Comparison of ENCODE assay signal across 1 cellular context in the genomic region with DNA sequence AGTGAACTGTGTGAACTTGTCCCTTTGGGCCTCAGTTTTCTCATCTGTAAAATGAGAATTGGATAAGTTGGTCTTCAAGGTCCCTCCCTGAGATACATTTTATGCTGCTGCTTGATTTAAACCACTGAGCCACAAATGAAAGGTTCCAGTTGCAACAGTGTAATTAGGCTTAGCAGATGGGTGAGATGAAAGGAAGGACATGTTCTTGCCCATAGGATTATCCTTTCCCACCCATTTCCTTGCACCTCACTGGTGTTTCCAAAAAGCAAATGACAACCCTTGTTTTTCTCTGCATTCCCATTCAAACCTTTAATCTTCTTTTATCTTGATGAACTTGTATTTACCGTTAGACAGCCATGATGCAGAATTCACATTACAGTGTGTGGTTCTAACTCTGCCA.
TF ChIP-seq lines count a peak whose summit lies in the region.

No MANE protein-coding gene starts in this region.

TF ChIP-seq in WTC11, 78 proteins besides CTCF, POLR2A, EP300 and RAD21 (continued from another document):
- TF ChIP-seq, protein P1, sequence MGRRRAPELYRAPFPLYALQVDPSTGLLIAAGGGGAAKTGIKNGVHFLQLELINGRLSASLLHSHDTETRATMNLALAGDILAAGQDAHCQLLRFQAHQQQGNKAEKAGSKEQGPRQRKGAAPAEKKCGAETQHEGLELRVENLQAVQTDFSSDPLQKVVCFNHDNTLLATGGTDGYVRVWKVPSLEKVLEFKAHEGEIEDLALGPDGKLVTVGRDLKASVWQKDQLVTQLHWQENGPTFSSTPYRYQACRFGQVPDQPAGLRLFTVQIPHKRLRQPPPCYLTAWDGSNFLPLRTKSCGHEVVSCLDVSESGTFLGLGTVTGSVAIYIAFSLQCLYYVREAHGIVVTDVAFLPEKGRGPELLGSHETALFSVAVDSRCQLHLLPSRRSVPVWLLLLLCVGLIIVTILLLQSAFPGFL (CRISPR knock-in tag; IDR thresholded peaks at IDR 0.05; ENCODE audit: borderline replicate concordance) = no peak
- TF ChIP-seq FOXJ3 (CRISPR knock-in tag; IDR thresholded peaks at IDR 0.05; ENCODE audit: borderline replicate concordance) (no peak), SP1 (CRISPR knock-in tag; conservative IDR thresholded peaks at IDR 0.05) (no peak), PRRX2 (CRISPR knock-in tag; IDR thresholded peaks at IDR 0.05) (no peak)
- TF ChIP-seq, protein P2, sequence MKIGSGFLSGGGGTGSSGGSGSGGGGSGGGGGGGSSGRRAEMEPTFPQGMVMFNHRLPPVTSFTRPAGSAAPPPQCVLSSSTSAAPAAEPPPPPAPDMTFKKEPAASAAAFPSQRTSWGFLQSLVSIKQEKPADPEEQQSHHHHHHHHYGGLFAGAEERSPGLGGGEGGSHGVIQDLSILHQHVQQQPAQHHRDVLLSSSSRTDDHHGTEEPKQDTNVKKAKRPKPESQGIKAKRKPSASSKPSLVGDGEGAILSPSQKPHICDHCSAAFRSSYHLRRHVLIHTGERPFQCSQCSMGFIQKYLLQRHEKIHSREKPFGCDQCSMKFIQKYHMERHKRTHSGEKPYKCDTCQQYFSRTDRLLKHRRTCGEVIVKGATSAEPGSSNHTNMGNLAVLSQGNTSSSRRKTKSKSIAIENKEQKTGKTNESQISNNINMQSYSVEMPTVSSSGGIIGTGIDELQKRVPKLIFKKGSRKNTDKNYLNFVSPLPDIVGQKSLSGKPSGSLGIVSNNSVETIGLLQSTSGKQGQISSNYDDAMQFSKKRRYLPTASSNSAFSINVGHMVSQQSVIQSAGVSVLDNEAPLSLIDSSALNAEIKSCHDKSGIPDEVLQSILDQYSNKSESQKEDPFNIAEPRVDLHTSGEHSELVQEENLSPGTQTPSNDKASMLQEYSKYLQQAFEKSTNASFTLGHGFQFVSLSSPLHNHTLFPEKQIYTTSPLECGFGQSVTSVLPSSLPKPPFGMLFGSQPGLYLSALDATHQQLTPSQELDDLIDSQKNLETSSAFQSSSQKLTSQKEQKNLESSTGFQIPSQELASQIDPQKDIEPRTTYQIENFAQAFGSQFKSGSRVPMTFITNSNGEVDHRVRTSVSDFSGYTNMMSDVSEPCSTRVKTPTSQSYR (CRISPR knock-in tag; IDR thresholded peaks at IDR 0.05) = no peak
